Comparison of ENCODE assay signal across 22 cellular contexts in genomic region chr18:69490813-69491212, GRCh38.
DNase-seq lines count a peak whose midpoint lies in the region; ATAC-seq and TF ChIP-seq lines count a peak whose summit lies in the region.
"Had no signal": no experiment of that assay in that cellular context is flagged by ENCODE, and none has a peak within 500 bp of the region (broad histone marks: within the 10 kb centered on the region; RNA-seq: fewer than 3 reads in every experiment).

No MANE protein-coding gene starts in this region.

- intact Hi-C loops in PC-3 (cut with micrococcal nuclease): no loop called here

- ATAC-seq in PC-3: peak; percentile 95
- no peak for ATAC-seq in HG02884 (IDR thresholded peaks at IDR 0.05; ENCODE audit: unreplicated experiment)
- ATAC-seq: activated CD8-positive, alpha-beta memory T cell treated with anti-CD3 and anti-CD28 coated beads, Interleukin-2, amount 10 ng/mL, durations not matched to agents 7 days and 5 days; left lung had no signal

- POLR2A ChIA-PET in PC-3 (lab: Charles Lee; ENCODE audit: unreplicated experiment): no interaction called here

- H3K27ac ChIP-seq in PC-3 (ENCODE audit: low read length): no peak overlapping the region
- H3K27ac ChIP-seq: esophagus squamous epithelium, left lung, sigmoid colon, suprapubic skin had no signal

- H3K4me3 ChIP-seq in PC-3 (ENCODE audit: low read length) (no peak overlapping the region), skeletal muscle cell (ENCODE audit: low read depth, low read length) (no peak overlapping the region)
- H3K4me3 ChIP-seq: esophagus squamous epithelium, left lung, sigmoid colon, suprapubic skin had no signal

- DNase-seq in DMS 273 (lab: John Stamatoyannopoulos, UW; ENCODE audit: unreplicated experiment): peak; percentile 84
- DNase-seq in PC-3: peak; percentile 43
- peak; percentile 78 for DNase-seq in dedifferentiated amniotic fluid mesenchymal stem cell (ENCODE audit: extremely low spot score)
- DNase-seq in skeletal muscle cell (ENCODE audit: low read depth): peak; percentile 19
- DNase-seq in nephron progenitor cell: no peak
- no peak for DNase-seq in activated gamma-delta T cell treated with Interleukin-2 at 50 U/mL for 16 hours
- no peak for DNase-seq in GF-D8 (lab: John Stamatoyannopoulos, UW)
- DNase-seq: activated CD4-positive, alpha-beta T cell treated with anti-CD3 and anti-CD28 coated beads for 1 hour; activated CD8-positive, alpha-beta memory T cell treated with anti-CD3 and anti-CD28 coated beads, Interleukin-2, amount 10 ng/mL, durations not matched to agents 7 days and 5 days; activated effector memory CD4-positive, alpha-beta T cell treated with Interleukin-2 at 50 U/mL for 16 hours; aorta; DMS79 treated with DMSO at 0.1 percent for 48 hours; esophagus squamous epithelium; NCI-H146; Right ventricle myocardium superior; sigmoid colon; stimulated activated CD4-positive, alpha-beta T cell treated with anti-CD3 and anti-CD28 coated beads, Interleukin-4, amount 100 ng/mL, for 24 hours; stimulated activated CD8-positive, alpha-beta memory T cell treated with anti-CD3 and anti-CD28 coated beads, Interleukin-4, amount 100 ng/mL, for 48 hours had no signal

- H3K9me3 ChIP-seq in PC-3 (ENCODE audit: low read length): no peaks in the 10 kb centered on the region
- H3K9me3 ChIP-seq: sigmoid colon, suprapubic skin had no signal

- H3K9ac ChIP-seq in PC-3 (ENCODE audit: low read length): no peak overlapping the region

- no peaks in the 10 kb centered on the region for H4K20me1 ChIP-seq in PC-3 (ENCODE audit: low read length)

- no peak for TF ChIP-seq CTCF in PC-3 (conservative IDR thresholded peaks at IDR 0.05; ENCODE audit: low read depth, low read length)
- TF ChIP-seq CTCF in nephron progenitor cell (IDR thresholded peaks at IDR 0.05): no peak

- H2AFZ ChIP-seq in PC-3 (ENCODE audit: low read length): no peak overlapping the region

- no peak overlapping the region for H3K27ac Mint-ChIP-seq in nephron progenitor cell
- H3K27ac Mint-ChIP-seq: activated CD8-positive, alpha-beta memory T cell treated with anti-CD3 and anti-CD28 coated beads, Interleukin-2, amount 10 ng/mL, durations not matched to agents 7 days and 5 days; CD14-positive monocyte had no signal

- H3K4me1 ChIP-seq in PC-3 (ENCODE audit: insufficient read depth, low read length): no peaks in the 10 kb centered on the region
- H3K4me1 ChIP-seq: esophagus squamous epithelium, left lung, suprapubic skin had no signal

- peaks cover 8% of the 10 kb centered on the region for H3K9me3 Mint-ChIP-seq in nephron progenitor cell

- no peaks in the 10 kb centered on the region for H3K4me1 Mint-ChIP-seq in nephron progenitor cell
- H3K4me1 Mint-ChIP-seq: activated CD8-positive, alpha-beta memory T cell treated with anti-CD3 and anti-CD28 coated beads, Interleukin-2, amount 10 ng/mL, durations not matched to agents 7 days and 5 days; CD14-positive monocyte had no signal

- H3F3A ChIP-seq in PC-3 (ENCODE audit: low read length, unreplicated experiment): no peaks in the 10 kb centered on the region

- no peak overlapping the region for H3K4me3 Mint-ChIP-seq in nephron progenitor cell
- H3K4me3 Mint-ChIP-seq: activated CD8-positive, alpha-beta memory T cell treated with anti-CD3 and anti-CD28 coated beads, Interleukin-2, amount 10 ng/mL, durations not matched to agents 7 days and 5 days; CD14-positive monocyte had no signal

- no peaks in the 10 kb centered on the region for H3K9me2 ChIP-seq in PC-3 (replicated peaks; ENCODE audit: low read length)

- BruUV-seq in PC-3 (replicated peaks; lab: Mats Ljungman, UMichigan): no TSS peak

- no peaks in the 10 kb centered on the region for H3K27me3 Mint-ChIP-seq in nephron progenitor cell (ENCODE audit: low read depth, poor library complexity)

- no peaks in the 10 kb centered on the region for H3K27me3 ChIP-seq in PC-3 (ENCODE audit: low read length)
- H3K27me3 ChIP-seq: esophagus squamous epithelium, left lung, sigmoid colon, suprapubic skin had no signal

- H3K4me2 ChIP-seq in PC-3 (ENCODE audit: low read length): no peak overlapping the region

- H3K79me2 ChIP-seq in PC-3 (ENCODE audit: low read length): no peaks in the 10 kb centered on the region

- H3K36me3 ChIP-seq in PC-3 (ENCODE audit: low read depth, low read length): no peaks in the 10 kb centered on the region
- H3K36me3 ChIP-seq: esophagus squamous epithelium, left lung, sigmoid colon, suprapubic skin had no signal

- H3K36me3 Mint-ChIP-seq in nephron progenitor cell (ENCODE audit: low read depth): peaks cover 35% of the 10 kb centered on the region
- H3K36me3 Mint-ChIP-seq: activated CD8-positive, alpha-beta memory T cell treated with anti-CD3 and anti-CD28 coated beads, Interleukin-2, amount 10 ng/mL, durations not matched to agents 7 days and 5 days; CD14-positive monocyte had no signal

- CTCF ChIA-PET in PC-3 (lab: Charles Lee): no interaction called here

Comparison
In these comparisons a context has a peak if more than half of its experiments do, and no peak if none do; other contexts are left out.
1. DNase-seq: peak in DMS 273 (single experiment), PC-3 (single experiment), dedifferentiated amniotic fluid mesenchymal stem cell (single experiment) and skeletal muscle cell (single experiment); none in nephron progenitor cell (single experiment), activated gamma-delta T cell treated with Interleukin-2 at 50 U/mL for 16 hours (single experiment) and GF-D8 (single experiment).